Comparison of ENCODE assay signal across 18 cellular contexts in genomic region chr5:149282966-149283332, GRCh38.
"Had no signal": no experiment of that assay in that cellular context is flagged by ENCODE, and none has a peak within 500 bp of the region (broad histone marks: within the 10 kb centered on the region; RNA-seq: fewer than 3 reads in every experiment).

No MANE protein-coding gene starts in this region.

- H3K4me1 ChIP-seq: adrenal gland, neural progenitor cell, right lobe of liver had no signal

- DNase-seq: activated CD4-positive, alpha-beta T cell treated with anti-CD3 and anti-CD28 coated beads for 36 hours; activated CD4-positive, alpha-beta T cell treated with anti-CD3 and anti-CD28 coated beads, Interleukin-2, amount 50 U/mL, for 48 hours; activated gamma-delta T cell; adrenal gland; dermis blood vessel endothelial cell; effector memory CD8-positive, alpha-beta T cell; foreskin melanocyte; kidney; left lung; mucosa of descending colon; naive thymus-derived CD4-positive, alpha-beta T cell; right lobe of liver; stimulated activated CD4-positive, alpha-beta T cell treated with anti-CD3 and anti-CD28 coated beads, Interleukin-4, amount 100 ng/mL, for 24 hours had no signal

- H3K27me3 ChIP-seq: adrenal gland, left lung, neural progenitor cell, right lobe of liver had no signal

- ATAC-seq: activated CD4-positive, alpha-beta T cell treated with anti-CD3 and anti-CD28 coated beads for 36 hours; activated naive CD4-positive, alpha-beta T cell treated with anti-CD3 and anti-CD28 coated beads, Interleukin-2, amount 50 U/mL, for 72 hours; effector memory CD8-positive, alpha-beta T cell; left lung; mucosa of descending colon; naive thymus-derived CD4-positive, alpha-beta T cell; right lobe of liver; stimulated activated effector memory CD8-positive, alpha-beta T cell treated with anti-CD3 and anti-CD28 coated beads, Interleukin-12 subunit alpha, Interleukin-12 subunit beta, amount 100 ng/mL, for 72 hours; WTC11 had no signal

- H3K9ac ChIP-seq: neural progenitor cell had no signal

- H3K9me3 ChIP-seq: adrenal gland, left lung, mucosa of descending colon, right lobe of liver, thoracic aorta had no signal

- H3K36me3 ChIP-seq: adrenal gland, left lung, neural progenitor cell, right lobe of liver, thoracic aorta had no signal

- H3K4me3 ChIP-seq: adrenal gland, left lung, mucosa of descending colon, neural progenitor cell, right lobe of liver, thoracic aorta had no signal

- H3K27ac ChIP-seq: left lung, neural progenitor cell, right lobe of liver, thoracic aorta had no signal
